15 cellular contexts compared by ENCODE assay signal in genomic region chr4:146310319-146311021, GRCh38.
DNase-seq lines count a peak whose midpoint lies in the region; ATAC-seq and TF ChIP-seq lines count a peak whose summit lies in the region.
"Had no signal": no experiment of that assay in that cellular context is flagged by ENCODE, and none has a peak within 500 bp of the region (broad histone marks: within the 10 kb centered on the region; RNA-seq: fewer than 3 reads in every experiment).

No MANE protein-coding gene starts in this region.

- DNase-seq in endothelial cell (ENCODE audit: low spot score) (no peak), left lobe of liver (ENCODE audit: low spot score) (no peak), head of caudate nucleus (no peak), mucosa of descending colon (no peak)
- DNase-seq in activated CD4-positive, alpha-beta T cell treated with anti-CD3 and anti-CD28 coated beads, Interleukin-2, amount 10 ng/mL, durations not matched to agents 24 days and 14 days, result no peak
- DNase-seq: activated effector memory CD4-positive, alpha-beta T cell treated with anti-CD3 and anti-CD28 coated beads, Interleukin-2, amount 50 U/mL, for 16 hours; Caco-2; HFFc6; tibial artery had no signal

- H3K4me1 ChIP-seq in mucosa of descending colon (ENCODE audit: low read depth), result no peaks in the 10 kb centered on the region
- H3K4me1 ChIP-seq: Caco-2, tibial artery had no signal

- no peaks in the 10 kb centered on the region for H3K9me3 Mint-ChIP-seq in endothelial cell (ENCODE audit: unreplicated experiment)
- H3K9me3 Mint-ChIP-seq in activated CD4-positive, alpha-beta T cell treated with anti-CD3 and anti-CD28 coated beads, Interleukin-2, amount 10 ng/mL, durations not matched to agents 24 days and 14 days, result no peaks in the 10 kb centered on the region
- H3K9me3 Mint-ChIP-seq: HFFc6; T-helper 1 cell treated with Interleukin-12 subunit alpha and Interleukin-12 subunit beta and Interleukin-4 antibody, amounts not matched to agents 30 μg/mL and 1 μg/mL, for 36 hours had no signal

- ATAC-seq in GM19324 (IDR thresholded peaks at IDR 0.05; ENCODE audit: low FRiP score, unreplicated experiment), result peak; percentile 89
- peak; percentile 88 for ATAC-seq in GM21825 (IDR thresholded peaks at IDR 0.05; ENCODE audit: unreplicated experiment)
- peak; percentile 79 for ATAC-seq in HG03103 (IDR thresholded peaks at IDR 0.05; ENCODE audit: low read depth, unreplicated experiment)
- ATAC-seq in left lobe of liver, result no peak
- ATAC-seq in mucosa of descending colon, result no peak

- peaks cover 56% of the 10 kb centered on the region for H3K4me1 Mint-ChIP-seq in endothelial cell (ENCODE audit: unreplicated experiment)
- H3K4me1 Mint-ChIP-seq in activated CD4-positive, alpha-beta T cell treated with anti-CD3 and anti-CD28 coated beads, Interleukin-2, amount 10 ng/mL, durations not matched to agents 24 days and 14 days, result no peaks in the 10 kb centered on the region

- TF ChIP-seq CTCF in endothelial cell (IDR thresholded peaks at IDR 0.05; ENCODE audit: unreplicated experiment) (no peak), mucosa of descending colon (IDR thresholded peaks at IDR 0.05) (no peak)

- H3K4me3 ChIP-seq in mucosa of descending colon, result no peak overlapping the region
- H3K4me3 ChIP-seq: lung, skin epidermis, tibial artery had no signal

- peak overlapping the region; percentile 85 for H3K27ac Mint-ChIP-seq in endothelial cell (ENCODE audit: unreplicated experiment)
- no peak overlapping the region for H3K27ac Mint-ChIP-seq in activated CD4-positive, alpha-beta T cell treated with anti-CD3 and anti-CD28 coated beads, Interleukin-2, amount 10 ng/mL, durations not matched to agents 24 days and 14 days
- H3K27ac Mint-ChIP-seq: HFFc6; T-helper 1 cell treated with Interleukin-12 subunit alpha and Interleukin-12 subunit beta and Interleukin-4 antibody, amounts not matched to agents 30 μg/mL and 1 μg/mL, for 36 hours had no signal

- peaks cover 2% of the 10 kb centered on the region for H3K27me3 Mint-ChIP-seq in endothelial cell (ENCODE audit: unreplicated experiment)
- no peaks in the 10 kb centered on the region for H3K27me3 Mint-ChIP-seq in activated CD4-positive, alpha-beta T cell treated with anti-CD3 and anti-CD28 coated beads, Interleukin-2, amount 10 ng/mL, durations not matched to agents 24 days and 14 days

- intact Hi-C loops in head of caudate nucleus (cut with DNase I) (no loop called here), mucosa of descending colon (cut with DNase I, micrococcal nuclease) (no loop called here)
- intact Hi-C loops in activated CD4-positive, alpha-beta T cell treated with anti-CD3 and anti-CD28 coated beads, Interleukin-2, amount 10 ng/mL, durations not matched to agents 24 days and 14 days (cut with micrococcal nuclease), result no loop called here

- no peaks in the 10 kb centered on the region for H3K36me3 ChIP-seq in mucosa of descending colon (ENCODE audit: low read depth)
- H3K36me3 ChIP-seq: tibial artery had no signal

- H3K4me3 Mint-ChIP-seq in endothelial cell (ENCODE audit: unreplicated experiment), result peak overlapping the region; percentile 35
- H3K4me3 Mint-ChIP-seq in activated CD4-positive, alpha-beta T cell treated with anti-CD3 and anti-CD28 coated beads, Interleukin-2, amount 10 ng/mL, durations not matched to agents 24 days and 14 days, result no peak overlapping the region
- H3K4me3 Mint-ChIP-seq: HFFc6; T-helper 1 cell treated with Interleukin-12 subunit alpha and Interleukin-12 subunit beta and Interleukin-4 antibody, amounts not matched to agents 30 μg/mL and 1 μg/mL, for 36 hours had no signal

- peaks cover 5% of the 10 kb centered on the region for H3K36me3 Mint-ChIP-seq in endothelial cell (ENCODE audit: low read depth, unreplicated experiment)
- no peaks in the 10 kb centered on the region for H3K36me3 Mint-ChIP-seq in activated CD4-positive, alpha-beta T cell treated with anti-CD3 and anti-CD28 coated beads, Interleukin-2, amount 10 ng/mL, durations not matched to agents 24 days and 14 days (ENCODE audit: low read depth)

- H3K9me3 ChIP-seq in mucosa of descending colon, result no peaks in the 10 kb centered on the region
- H3K9me3 ChIP-seq: Caco-2, tibial artery had no signal

Comparison
In these comparisons a context has a peak if more than half of its experiments do, and no peak if none do; other contexts are left out.
1. ATAC-seq: peak in GM19324 (single experiment), GM21825 (single experiment) and HG03103 (single experiment); none in left lobe of liver (single experiment) and mucosa of descending colon (single experiment).